ENCODE assay signal across 8 cellular contexts in the genomic region with DNA sequence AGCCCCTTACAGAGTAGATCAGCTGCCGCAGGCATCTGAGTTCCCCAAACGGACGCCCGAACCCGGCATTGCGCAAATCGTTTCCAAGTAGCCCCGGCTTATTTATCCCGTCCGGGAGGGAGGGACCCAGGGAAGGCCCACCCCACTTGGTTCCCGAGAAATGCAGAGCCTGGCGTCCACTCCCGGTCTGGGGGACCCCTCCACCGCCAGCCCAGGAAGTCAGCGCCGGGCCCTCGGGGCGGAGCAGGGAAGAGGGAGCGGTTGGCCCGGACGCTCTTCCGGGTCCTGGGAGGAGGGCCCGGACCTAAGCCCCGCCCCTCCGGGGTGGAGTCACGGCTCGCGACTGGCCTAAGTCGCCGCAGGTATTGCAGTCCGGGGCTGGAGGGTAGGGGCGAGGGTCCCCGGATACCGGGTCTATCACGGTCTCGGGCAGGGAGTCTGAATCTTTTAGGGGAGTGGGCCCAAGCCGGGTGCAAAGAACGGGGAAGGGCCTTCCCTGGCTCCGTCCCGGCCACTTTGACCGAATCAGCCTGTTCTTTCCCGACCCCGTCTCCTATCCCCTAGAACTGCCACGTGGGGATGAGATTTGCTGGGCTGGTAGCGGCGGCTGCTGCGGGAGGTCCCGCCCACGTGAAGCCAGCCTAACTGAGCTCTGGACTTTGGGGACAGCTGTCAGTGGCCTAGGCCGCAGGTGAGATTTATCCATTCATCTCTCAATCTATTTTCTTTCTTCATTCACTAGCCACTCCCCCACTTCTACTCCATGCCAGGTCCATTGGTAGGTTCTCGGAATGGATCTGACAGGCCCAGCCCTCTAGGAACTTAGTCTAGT. TPM values are rescaled to one million over a fixed set of nuclear protein-coding genes. Genes with fewer than 3 reads are reported as not detected.
DNase-seq lines count a peak whose midpoint lies in the region; ATAC-seq and TF ChIP-seq lines count a peak whose summit lies in the region.

A gene with protein sequence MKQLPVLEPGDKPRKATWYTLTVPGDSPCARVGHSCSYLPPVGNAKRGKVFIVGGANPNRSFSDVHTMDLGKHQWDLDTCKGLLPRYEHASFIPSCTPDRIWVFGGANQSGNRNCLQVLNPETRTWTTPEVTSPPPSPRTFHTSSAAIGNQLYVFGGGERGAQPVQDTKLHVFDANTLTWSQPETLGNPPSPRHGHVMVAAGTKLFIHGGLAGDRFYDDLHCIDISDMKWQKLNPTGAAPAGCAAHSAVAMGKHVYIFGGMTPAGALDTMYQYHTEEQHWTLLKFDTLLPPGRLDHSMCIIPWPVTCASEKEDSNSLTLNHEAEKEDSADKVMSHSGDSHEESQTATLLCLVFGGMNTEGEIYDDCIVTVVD (plus strand): TSS at position 327 of the 832 bp plus-strand sequence. CDS start 2,472 bp downstream, outside the sequence.

- TF ChIP-seq POLR2A in heart left ventricle (IDR thresholded peaks at IDR 0.05) (peak; percentile 34 to 92), upper lobe of left lung (IDR thresholded peaks at IDR 0.05) (peak; percentile 52 to 88 (median 75))

- peak; percentile 99 for ATAC-seq in HG02759 (IDR thresholded peaks at IDR 0.05; ENCODE audit: unreplicated experiment)
- ATAC-seq in heart left ventricle, result peak; percentile 99 to 100 (median 100)
- ATAC-seq in upper lobe of left lung (ENCODE audit: low FRiP score in 2 of 2), result peak; percentile 99 to 100

- intact Hi-C loops in heart left ventricle (cut with DNase I), result loop anchor here in 5 of 10 donors (1.0 to 5.0 kb wide), 3 partner anchors 37 to 328 kb away; a partner anchor contains a TSS
- intact Hi-C loops in posterior cingulate gyrus (cut with DNase I), result loop anchor here (2.0 kb wide), 1 partner anchor 40 kb away; a partner anchor contains a TSS

- DNase-seq in GM12865 (ENCODE audit: low read depth), result peak; percentile 95
- DNase-seq in NCI-H1417 (lab: John Stamatoyannopoulos, UW), result peak; percentile 83 to 96 (median 93)
- peak; percentile 82 for DNase-seq in T follicular helper cell (ENCODE audit: low read depth)
- peak; percentile 93 to 95 (median 95) for DNase-seq in heart left ventricle
- peak; percentile 79 to 98 (median 90) for DNase-seq in posterior cingulate gyrus
- DNase-seq in upper lobe of left lung, result peak; percentile 93 to 99

- 0 to 1% (median 1%) methylated on average over 50 to 51 of the region's 51 CpGs for WGBS in adipose tissue, 3 donors
- WGBS in heart left ventricle, 4 donors, result 1% methylated on average over 26 to 51 of the region's 51 CpGs
- WGBS in upper lobe of left lung, 2 donors, result 0 to 1% methylated on average over 21 to 49 of the region's 51 CpGs

- H3K4me3 ChIP-seq in GM12865 (ENCODE audit: low read depth, low read length) (peak within 1 kb of the TSS; percentile 90), heart left ventricle (peak within 1 kb of the TSS; percentile 52 to 97 (median 77)), upper lobe of left lung (peak within 1 kb of the TSS; percentile 56 to 77 (median 70))

- H3K27me3 ChIP-seq in heart left ventricle, result no peaks in the 10 kb centered on the region
- no peaks in the 10 kb centered on the region for H3K27me3 ChIP-seq in upper lobe of left lung

- peak in 1 of 4 donors; percentile 12 for TF ChIP-seq EP300 in upper lobe of left lung (IDR thresholded peaks at IDR 0.05)

- H3K9me3 ChIP-seq in heart left ventricle (no peaks in the 10 kb centered on the region), upper lobe of left lung (no peaks in the 10 kb centered on the region)

- TF ChIP-seq CTCF in GM12865 (IDR thresholded peaks at IDR 0.05; ENCODE audit: insufficient read depth, low read depth, low read length, missing control alignments), result no peak
- TF ChIP-seq CTCF in heart left ventricle (IDR thresholded peaks at IDR 0.05), result no peak
- TF ChIP-seq CTCF in upper lobe of left lung (IDR thresholded peaks at IDR 0.05), result peak in 1 of 6 experiments; percentile 8

- H3K4me1 ChIP-seq in heart left ventricle (peaks cover 0 to 15% (median 3%) of the 10 kb centered on the region in 12 donors), upper lobe of left lung (peaks cover 11 to 19% (median 14%) of the 10 kb centered on the region in 4 donors)

- H3K27ac ChIP-seq in adipose tissue (ENCODE audit: low read depth, low read length) (peak within 1 kb of the TSS; percentile 79), heart left ventricle (peak within 1 kb of the TSS; percentile 7 to 96 (median 88)), upper lobe of left lung (peak within 1 kb of the TSS; percentile 89 to 93 (median 91))

- H3K36me3 ChIP-seq in heart left ventricle (peaks cover 0 to 29% (median 25%) of the 10 kb centered on the region in 9 donors), upper lobe of left lung (peaks cover 0 to 23% (median 5%) of the 10 kb centered on the region in 4 donors)

RNA-seq across cellular contexts. Expression of the gene that starts here (rescaled TPM):
- 10 to 100 TPM; 13.7 to 22.5 (median 20.4) TPM for polyA plus RNA-seq in adipose tissue
- total RNA-seq in heart left ventricle, result 10 to 100 TPM in 5 of 9 donors, 1 to 10 TPM in 4; 7.4 to 12.2 (median 10.6) TPM
- 10 to 100 TPM in 1 of 2 donors, 1 to 10 TPM in 1; 8.5 to 31.1 TPM for polyA plus RNA-seq in heart left ventricle
- total RNA-seq in upper lobe of left lung, result 10 to 100 TPM in 4 of 6 donors, 1 to 10 TPM in 2; 4.9 to 16.6 (median 12.7) TPM

Comparison
In these comparisons a context has a peak if more than half of its experiments do, and no peak if none do; other contexts are left out.
1. Peak in every context shown above with its lines: DNase-seq, ATAC-seq, H3K4me3 ChIP-seq and H3K27ac ChIP-seq.